Comparison of ENCODE assay signal across 9 cellular contexts in the genomic region with DNA sequence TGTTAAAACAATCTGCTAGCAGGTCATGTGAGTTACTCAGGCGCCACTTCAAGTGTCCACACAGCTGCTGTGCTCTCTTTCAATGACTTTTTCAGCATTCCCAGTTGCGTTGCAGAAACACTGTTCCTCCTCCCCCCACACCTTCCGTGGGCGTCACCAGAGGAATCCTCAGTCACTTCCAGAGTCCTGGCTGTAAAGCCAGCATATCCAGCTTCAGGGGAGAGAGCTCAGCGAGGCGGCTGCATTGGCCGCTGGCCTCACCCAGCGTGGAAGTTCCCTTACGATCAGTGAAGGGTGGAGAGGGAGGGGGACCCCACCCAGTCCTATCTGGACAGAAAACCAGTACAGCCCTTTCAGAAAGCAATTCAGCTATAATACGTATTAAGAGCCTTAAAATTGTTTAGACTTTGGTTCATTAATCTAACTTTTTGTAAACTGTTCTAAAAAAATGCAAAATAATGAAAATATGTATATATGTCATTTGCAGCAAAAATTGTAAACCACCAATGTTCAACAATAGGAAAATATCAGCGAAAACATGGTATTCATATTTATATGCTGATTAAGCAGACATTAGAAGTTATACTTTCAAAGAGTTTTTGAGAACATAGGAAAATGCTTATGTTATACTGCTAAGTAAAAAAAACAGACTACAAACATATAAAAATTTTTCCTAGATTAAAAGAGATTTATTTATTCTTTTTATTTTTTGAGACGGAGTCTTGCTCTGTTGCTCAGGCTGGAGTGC. TPM values are rescaled to one million over a fixed set of nuclear protein-coding genes. Genes with fewer than 3 reads are reported as not detected.
A peak's percentile ranks its signal among the peaks of the same experiment; 100 is the strongest.
DNase-seq lines count a peak whose midpoint lies in the region; ATAC-seq, FAIRE-seq and TF ChIP-seq lines count a peak whose summit lies in the region.
"Had no signal": no experiment of that assay in that cellular context is flagged by ENCODE, and none has a peak within 500 bp of the region (broad histone marks: within the 10 kb centered on the region; RNA-seq: fewer than 3 reads in every experiment).

No MANE protein-coding gene starts in this region.

- WGBS in small intestine, 3 donors = 17 to 32% (median 29%) methylated on average over 12 of the region's 12 CpGs

- H3K27ac Mint-ChIP-seq in HFFc6 = no peak overlapping the region
- no peak overlapping the region for H3K27ac Mint-ChIP-seq in stimulated activated memory B cell treated with anti-CD40 and anti-IgM and Interleukin-4, amounts not matched to agents 10 μg/mL and 1 μg/mL and 100 μg/mL, for 72 hours
- H3K27ac Mint-ChIP-seq: activated naive CD8-positive, alpha-beta T cell treated with anti-CD3 and anti-CD28 coated beads, Interleukin-2, amount 10 ng/mL, durations not matched to agents 7 days and 5 days had no signal

- no peak overlapping the region for H3K4me3 ChIP-seq in fibroblast of mammary gland (ENCODE audit: control insufficient read depth, low read depth, low read length)
- no peak overlapping the region for H3K4me3 ChIP-seq in small intestine (ENCODE audit: low read depth in 1 of 2, low read length in 2 of 2)
- H3K4me3 ChIP-seq: ovary had no signal

- peak overlapping the region; percentile 68 to 85 for H3K27ac ChIP-seq in small intestine (ENCODE audit: low read depth in 1 of 2, low read length in 1 of 2)
- H3K27ac ChIP-seq: ovary had no signal

- DNase-seq in HFFc6 (peak; percentile 11), NCI-H524 treated with DMSO at 0.1 percent for 48 hours (lab: John Stamatoyannopoulos, UW) (peak; percentile 81), fibroblast of mammary gland (ENCODE audit: low read depth) (peak; percentile 33), small intestine (peak; percentile 82), HPDE6-E6E7 (ENCODE audit: extremely low spot score) (no peak)
- DNase-seq in central memory CD4-positive, alpha-beta T cell = no peak
- DNase-seq: activated naive CD8-positive, alpha-beta T cell treated with anti-CD3 and anti-CD28 coated beads, Interleukin-2, amount 10 ng/mL, durations not matched to agents 7 days and 5 days had no signal

- H3K36me3 Mint-ChIP-seq in HFFc6 (ENCODE audit: low read depth) = no peaks in the 10 kb centered on the region
- no peaks in the 10 kb centered on the region for H3K36me3 Mint-ChIP-seq in stimulated activated memory B cell treated with anti-CD40 and anti-IgM and Interleukin-4, amounts not matched to agents 10 μg/mL and 1 μg/mL and 100 μg/mL, for 72 hours

- H3K9me3 Mint-ChIP-seq in HFFc6 = no peaks in the 10 kb centered on the region
- H3K9me3 Mint-ChIP-seq in stimulated activated memory B cell treated with anti-CD40 and anti-IgM and Interleukin-4, amounts not matched to agents 10 μg/mL and 1 μg/mL and 100 μg/mL, for 72 hours = no peaks in the 10 kb centered on the region
- H3K9me3 Mint-ChIP-seq: activated naive CD8-positive, alpha-beta T cell treated with anti-CD3 and anti-CD28 coated beads, Interleukin-2, amount 10 ng/mL, durations not matched to agents 7 days and 5 days had no signal

- no peaks in the 10 kb centered on the region for H3K27me3 ChIP-seq in small intestine (ENCODE audit: control insufficient read depth in 2 of 2, insufficient read depth in 2 of 2, low read length in 2 of 2)
- H3K27me3 ChIP-seq: ovary had no signal

- H3K4me3 Mint-ChIP-seq in HFFc6 = peak overlapping the region; percentile 64
- H3K4me3 Mint-ChIP-seq in stimulated activated memory B cell treated with anti-CD40 and anti-IgM and Interleukin-4, amounts not matched to agents 10 μg/mL and 1 μg/mL and 100 μg/mL, for 72 hours = no peak overlapping the region
- H3K4me3 Mint-ChIP-seq: activated naive CD8-positive, alpha-beta T cell treated with anti-CD3 and anti-CD28 coated beads, Interleukin-2, amount 10 ng/mL, durations not matched to agents 7 days and 5 days had no signal

- H3K4me1 Mint-ChIP-seq in HFFc6 (ENCODE audit: low read depth) = peaks cover 16% of the 10 kb centered on the region
- peaks cover 36% of the 10 kb centered on the region for H3K4me1 Mint-ChIP-seq in stimulated activated memory B cell treated with anti-CD40 and anti-IgM and Interleukin-4, amounts not matched to agents 10 μg/mL and 1 μg/mL and 100 μg/mL, for 72 hours

- H3K27me3 Mint-ChIP-seq in HFFc6 (ENCODE audit: insufficient read depth) = peaks cover 16% of the 10 kb centered on the region
- H3K27me3 Mint-ChIP-seq in stimulated activated memory B cell treated with anti-CD40 and anti-IgM and Interleukin-4, amounts not matched to agents 10 μg/mL and 1 μg/mL and 100 μg/mL, for 72 hours = no peaks in the 10 kb centered on the region

- no peak for ATAC-seq in stimulated activated memory B cell treated with anti-CD40 and anti-IgM and Interleukin-4, amounts not matched to agents 10 μg/mL and 1 μg/mL and 100 μg/mL, for 72 hours

- H3K9me3 ChIP-seq in small intestine (ENCODE audit: control insufficient read depth, low read depth) = no peaks in the 10 kb centered on the region
- H3K9me3 ChIP-seq: ovary had no signal

- peaks cover 0 to 5% of the 10 kb centered on the region in 2 donors for H3K4me1 ChIP-seq in small intestine (ENCODE audit: control insufficient read depth in 2 of 2, insufficient read depth in 1 of 2, low read depth in 1 of 2, low read length in 1 of 2)

- FAIRE-seq in small intestine (lab: Jason Lieb, UNC) = no peak

- no peaks in the 10 kb centered on the region for H3K36me3 ChIP-seq in small intestine (ENCODE audit: control insufficient read depth in 2 of 2, insufficient read depth in 2 of 2, low read length in 2 of 2)
- H3K36me3 ChIP-seq: ovary had no signal

- TF ChIP-seq CTCF in HFFc6 (IDR thresholded peaks at IDR 0.05) (no peak), fibroblast of mammary gland (conservative IDR thresholded peaks at IDR 0.05; ENCODE audit: control insufficient read depth, insufficient read depth, low read depth, low read length) (no peak)

RNA-seq across cellular contexts. Expression of a gene that starts 2.8 kb away (rescaled TPM):
- not detected for total RNA-seq in HFFc6 (2021; fragmentation: NEBNext Ultra II Directional; extraction: Animal tissue kit (Norgen Biotek cat#: 25700))
- 100 to 1,000 TPM in 2 of 3 donors, 10 to 100 TPM in 1; 84.7 to 363 (median 279) TPM for polyA plus RNA-seq in small intestine

RNA-seq across cellular contexts. Expression of a gene that starts 5.5 kb away (rescaled TPM):
- total RNA-seq in HFFc6 (2021; fragmentation: NEBNext Ultra II Directional; extraction: Animal tissue kit (Norgen Biotek cat#: 25700)) = 10 to 100 TPM; 23.3 to 34.5 (median 27.2) TPM
- polyA plus RNA-seq in small intestine = 10 to 100 TPM in 2 of 3 donors, 1 to 10 TPM in 1; 9.5 to 20.3 (median 10.5) TPM

RNA-seq across cellular contexts. Expression of a gene that starts 29.8 kb away (rescaled TPM):
- 10 to 100 TPM; 15.9 to 21.6 (median 18.7) TPM for total RNA-seq in HFFc6 (2021; fragmentation: NEBNext Ultra II Directional; extraction: Animal tissue kit (Norgen Biotek cat#: 25700))
- 100 to 1,000 TPM in 2 of 3 donors, 10 to 100 TPM in 1; 96.1 to 219 (median 215) TPM for polyA plus RNA-seq in small intestine

RNA-seq across cellular contexts. Expression of a gene that starts 50.6 kb away (rescaled TPM):
- total RNA-seq in HFFc6 (2021; fragmentation: NEBNext Ultra II Directional; extraction: Animal tissue kit (Norgen Biotek cat#: 25700)) = 1 to 10 TPM; 2.5 to 3.3 (median 2.9) TPM
- 100 to 1,000 TPM in 2 of 3 donors, 10 to 100 TPM in 1; 97.0 to 152 (median 125) TPM for polyA plus RNA-seq in small intestine

Comparison
In these comparisons a context has a peak if more than half of its experiments do, and no peak if none do; other contexts are left out.
1. DNase-seq: peak in HFFc6 (single experiment), NCI-H524 treated with DMSO at 0.1 percent for 48 hours (single experiment), fibroblast of mammary gland (single experiment) and small intestine (single experiment); none in central memory CD4-positive, alpha-beta T cell (single experiment) and HPDE6-E6E7 (single experiment).